36 cellular contexts compared by ENCODE assay signal in genomic region chr11:69171476-69171875, GRCh38. TPM values are rescaled to one million over a fixed set of nuclear protein-coding genes. Genes with fewer than 3 reads are reported as not detected.
"Had no signal": no experiment of that assay in that cellular context is flagged by ENCODE, and none has a peak within 500 bp of the region (broad histone marks: within the 10 kb centered on the region; RNA-seq: fewer than 3 reads in every experiment).

No MANE protein-coding gene starts in this region.

- H3K36me3 ChIP-seq: brain microvascular endothelial cell, colonic mucosa, esophagus squamous epithelium, gastroesophageal sphincter, heart right ventricle, WERI-Rb-1 had no signal

- H3K36me3 Mint-ChIP-seq: activated CD8-positive, alpha-beta memory T cell treated with anti-CD3 and anti-CD28 coated beads, Interleukin-2, amount 10 ng/mL, durations not matched to agents 7 days and 5 days; activated naive CD8-positive, alpha-beta T cell had no signal

- H3K27me3 ChIP-seq: brain microvascular endothelial cell, colonic mucosa, gastroesophageal sphincter, heart right ventricle, hepatocyte had no signal

- H2AFZ ChIP-seq: hepatocyte had no signal

- ATAC-seq: activated CD4-positive, CD25-positive, alpha-beta regulatory T cell treated with anti-CD3 and anti-CD28 coated beads, Interleukin-2, amount 50 U/mL, for 24 hours; activated CD8-positive, alpha-beta memory T cell treated with anti-CD3 and anti-CD28 coated beads, Interleukin-2, amount 10 ng/mL, durations not matched to agents 7 days and 5 days; activated CD8-positive, alpha-beta T cell treated with anti-CD3 and anti-CD28 coated beads, Interleukin-2, amount 10 ng/mL, durations not matched to agents 7 days and 5 days; gastroesophageal sphincter; heart right ventricle; T-helper 17 cell had no signal

- H3K27ac Mint-ChIP-seq: activated B cell treated with CpG ODN at 0.5 μM for 24 hours; activated CD4-positive, alpha-beta memory T cell treated with anti-CD3 and anti-CD28 coated beads for 36 hours; activated CD8-positive, alpha-beta memory T cell treated with anti-CD3 and anti-CD28 coated beads, Interleukin-2, amount 10 ng/mL, durations not matched to agents 7 days and 5 days; activated CD8-positive, alpha-beta T cell treated with anti-CD3 and anti-CD28 coated beads, Interleukin-2, amount 10 ng/mL, durations not matched to agents 7 days and 5 days; activated naive CD8-positive, alpha-beta T cell; activated T-helper 1 cell treated with anti-CD3 and anti-CD28 coated beads, Interleukin-12 subunit alpha, Interleukin-12 subunit beta, Interleukin-2, Interleukin-4 antibody, amounts not matched to agents 30 ng/mL and 10 ng/mL and 1 ng/mL, durations not matched to agents 14 hours and 24 hours and 36 hours; activated T-helper 2 cell treated with anti-CD3 and anti-CD28 coated beads, Interferon-gamma antibody, Interleukin-2, Interleukin-4, amounts not matched to agents 10 μg/mL and 5 μg/mL and 100 μg/mL, durations not matched to agents 14 hours and 24 hours and 36 hours; T-helper 17 cell; T-helper 2 cell treated with Interferon-gamma antibody and Interleukin-4, amounts not matched to agents 5 μg/mL and 100 μg/mL, for 36 hours had no signal

- H3K4me1 ChIP-seq: colonic mucosa had no signal

- H3K9me3 ChIP-seq: colonic mucosa had no signal

- H3K4me1 Mint-ChIP-seq: T-helper 17 cell had no signal

- H3K27ac ChIP-seq: brain microvascular endothelial cell, colonic mucosa, epithelial cell of prostate, esophagus squamous epithelium, gastroesophageal sphincter, heart right ventricle, hepatocyte, WERI-Rb-1 had no signal

- H3K9me3 Mint-ChIP-seq: activated T-helper 2 cell treated with anti-CD3 and anti-CD28 coated beads, Interferon-gamma antibody, Interleukin-2, Interleukin-4, amounts not matched to agents 10 μg/mL and 5 μg/mL and 100 μg/mL, durations not matched to agents 14 hours and 24 hours and 36 hours; T-helper 2 cell treated with Interferon-gamma antibody and Interleukin-4, amounts not matched to agents 5 μg/mL and 100 μg/mL, for 36 hours had no signal

- H3K4me3 ChIP-seq: colonic mucosa, esophagus squamous epithelium, gastroesophageal sphincter, heart right ventricle, hepatocyte had no signal

- H3K27me3 Mint-ChIP-seq: activated B cell treated with CpG ODN at 0.5 μM for 24 hours; activated CD8-positive, alpha-beta memory T cell treated with anti-CD3 and anti-CD28 coated beads, Interleukin-2, amount 10 ng/mL, durations not matched to agents 7 days and 5 days; activated naive CD8-positive, alpha-beta T cell had no signal

- H3K4me2 ChIP-seq: hepatocyte had no signal

- DNase-seq: activated B cell treated with CpG ODN at 0.5 μM for 24 hours; activated CD4-positive, alpha-beta memory T cell treated with anti-CD3 and anti-CD28 coated beads for 36 hours; activated CD4-positive, alpha-beta T cell treated with anti-CD3 and anti-CD28 coated beads for 48 hours; activated CD4-positive, alpha-beta T cell treated with anti-CD3 and anti-CD28 coated beads, Interleukin-2, amount 50 U/mL, for 1 hour; activated CD8-positive, alpha-beta memory T cell treated with anti-CD3 and anti-CD28 coated beads, Interleukin-2, amount 10 ng/mL, durations not matched to agents 7 days and 5 days; activated CD8-positive, alpha-beta memory T cell treated with anti-CD3 and anti-CD28 coated beads, Interleukin-2, amount 50 U/mL, for 4 hours; activated CD8-positive, alpha-beta T cell treated with anti-CD3 and anti-CD28 coated beads, Interleukin-2, amount 10 ng/mL, durations not matched to agents 7 days and 5 days; activated gamma-delta T cell treated with Interleukin-2 at 50 U/mL for 16 hours; activated naive CD4-positive, alpha-beta T cell treated with anti-CD3 and anti-CD28 coated beads, Interleukin-2, amount 50 U/mL, for 16 hours; activated naive CD4-positive, alpha-beta T cell treated with Interleukin-2 at 50 U/mL for 16 hours; activated T-cell treated with anti-CD3 and anti-CD28 coated beads, Interleukin-2, amount 50 U/mL, for 1 hour; activated T-cell treated with anti-CD3 and anti-CD28 coated beads, Interleukin-2, amount 50 U/mL, for 48 hours; amniotic stem cell; anterior cingulate cortex; brain microvascular endothelial cell; caudate nucleus; colonic mucosa; effector CD8-positive, alpha-beta T cell; esophagus squamous epithelium; foreskin melanocyte; heart right ventricle; T-helper 17 cell; T1000 had no signal

- H3K4me3 Mint-ChIP-seq: activated B cell treated with CpG ODN at 0.5 μM for 24 hours; activated CD4-positive, alpha-beta memory T cell treated with anti-CD3 and anti-CD28 coated beads for 36 hours; activated CD8-positive, alpha-beta memory T cell treated with anti-CD3 and anti-CD28 coated beads, Interleukin-2, amount 10 ng/mL, durations not matched to agents 7 days and 5 days; activated CD8-positive, alpha-beta T cell treated with anti-CD3 and anti-CD28 coated beads, Interleukin-2, amount 10 ng/mL, durations not matched to agents 7 days and 5 days; activated naive CD8-positive, alpha-beta T cell; activated T-helper 1 cell treated with anti-CD3 and anti-CD28 coated beads, Interleukin-12 subunit alpha, Interleukin-12 subunit beta, Interleukin-2, Interleukin-4 antibody, amounts not matched to agents 30 ng/mL and 10 ng/mL and 1 ng/mL, durations not matched to agents 14 hours and 24 hours and 36 hours; T-helper 17 cell; T-helper 2 cell treated with Interferon-gamma antibody and Interleukin-4, amounts not matched to agents 5 μg/mL and 100 μg/mL, for 36 hours had no signal

RNA-seq across cellular contexts. Expression of gene SMIM38, which starts 15.7 kb away (rescaled TPM):
- total RNA-seq: astrocyte, dermis microvascular lymphatic vessel endothelial cell, endothelial cell of umbilical vein, glomerular endothelial cell had no signal
